In genomic region chr9:70479880-70480291, GRCh38 we compare ENCODE assay signal across 10 cellular contexts.
A peak's percentile ranks its signal among the peaks of the same experiment; 100 is the strongest.
DNase-seq lines count a peak whose midpoint lies in the region; ATAC-seq, FAIRE-seq and TF ChIP-seq lines count a peak whose summit lies in the region.
"Had no signal": no experiment of that assay in that cellular context is flagged by ENCODE, and none has a peak within 500 bp of the region (broad histone marks: within the 10 kb centered on the region; RNA-seq: fewer than 3 reads in every experiment).

No MANE protein-coding gene starts in this region.

- no peaks in the 10 kb centered on the region for H3F3A ChIP-seq in SK-N-SH (replicated peaks; ENCODE audit: insufficient read depth)

- H3K27me3 Mint-ChIP-seq in activated CD4-positive, alpha-beta memory T cell treated with anti-CD3 and anti-CD28 coated beads for 36 hours = no peaks in the 10 kb centered on the region

- H3K9me3 ChIP-seq in SK-N-SH = no peaks in the 10 kb centered on the region
- no peaks in the 10 kb centered on the region for H3K9me3 ChIP-seq in pancreas

- H3K4me1 Mint-ChIP-seq in activated CD4-positive, alpha-beta memory T cell treated with anti-CD3 and anti-CD28 coated beads for 36 hours (ENCODE audit: low read depth) = peaks cover 7% of the 10 kb centered on the region
- H3K4me1 Mint-ChIP-seq: stimulated activated memory B cell treated with anti-CD40 and anti-IgM and Interleukin-4, amounts not matched to agents 10 μg/mL and 1 μg/mL and 100 μg/mL, for 72 hours had no signal

- peak overlapping the region; percentile 50; the same call in 1 of the 2 replicates for H2AFZ ChIP-seq in SK-N-SH (ENCODE audit: low read depth)

- H3K4me2 ChIP-seq in SK-N-SH = no peak overlapping the region

- peak; percentile 11 to 24 (median 20) for ATAC-seq in pancreas
- ATAC-seq in activated CD4-positive, CD25-positive, alpha-beta regulatory T cell treated with anti-CD3 and anti-CD28 coated beads, Interleukin-2, amount 50 U/mL, for 24 hours = no peak
- ATAC-seq: stimulated activated memory B cell treated with anti-CD40 and anti-IgM and Interleukin-4, amounts not matched to agents 10 μg/mL and 1 μg/mL and 100 μg/mL, for 72 hours had no signal

- POLR2A ChIA-PET in SK-N-SH (lab: Yijun Ruan, JAX) = interaction anchor here (1.4 to 1.6 kb wide), 2 partner anchors 59 to 61 kb away, joined by 4 to 6 read pairs; no protein-coding TSS in a partner anchor
- POLR2A ChIA-PET in activated CD4-positive, alpha-beta memory T cell treated with anti-CD3 and anti-CD28 coated beads for 36 hours (lab: Charles Lee) = no interaction called here

- H3K4me3 ChIP-seq in SK-N-SH (ENCODE audit: low read depth in 2 of 2, low read length in 1 of 2) (no peak overlapping the region), foreskin fibroblast (ENCODE audit: low read depth in 1 of 2, low read length in 2 of 2) (no peak overlapping the region), pancreas (peak overlapping the region in 1 of 4 donors; percentile 6)

- H3K79me2 ChIP-seq in SK-N-SH (ENCODE audit: insufficient read depth) = no peaks in the 10 kb centered on the region

- H3K9me3 Mint-ChIP-seq in activated CD4-positive, alpha-beta memory T cell treated with anti-CD3 and anti-CD28 coated beads for 36 hours = no peaks in the 10 kb centered on the region
- H3K9me3 Mint-ChIP-seq: stimulated activated memory B cell treated with anti-CD40 and anti-IgM and Interleukin-4, amounts not matched to agents 10 μg/mL and 1 μg/mL and 100 μg/mL, for 72 hours had no signal

- no peaks in the 10 kb centered on the region for H3K9me2 ChIP-seq in SK-N-SH

- H4K20me1 ChIP-seq in SK-N-SH (ENCODE audit: insufficient read depth) = no peaks in the 10 kb centered on the region

- H3K4me1 ChIP-seq in SK-N-SH (ENCODE audit: control insufficient read depth in 1 of 2, insufficient read depth in 2 of 2, low read depth in 1 of 2, low read length in 1 of 2) (peaks cover 8 to 10% of the 10 kb centered on the region in 2 experiments; a peak in 2 of 4 replicates), pancreas (peaks cover 52 to 67% (median 65%) of the 10 kb centered on the region in 3 donors)

- TF ChIP-seq CTCF in SK-N-SH (IDR thresholded peaks at IDR 0.05) = no peak
- TF ChIP-seq CTCF in foreskin fibroblast (IDR thresholded peaks at IDR 0.05; ENCODE audit: low read depth, low read length) = no peak
- no peak for TF ChIP-seq CTCF in pancreas (IDR thresholded peaks at IDR 0.05)

- no peaks in the 10 kb centered on the region for H3K36me3 Mint-ChIP-seq in activated CD4-positive, alpha-beta memory T cell treated with anti-CD3 and anti-CD28 coated beads for 36 hours
- H3K36me3 Mint-ChIP-seq: stimulated activated memory B cell treated with anti-CD40 and anti-IgM and Interleukin-4, amounts not matched to agents 10 μg/mL and 1 μg/mL and 100 μg/mL, for 72 hours had no signal

- intact Hi-C loops in pancreas (cut with DNase I) = loop anchor here in 2 of 3 donors (5.0 to 10.0 kb wide), 2 partner anchors 63 to 125 kb away; no protein-coding TSS in a partner anchor
- intact Hi-C loops in activated CD4-positive, alpha-beta memory T cell treated with anti-CD3 and anti-CD28 coated beads for 36 hours (cut with micrococcal nuclease) = no loop called here

- H3K27ac Mint-ChIP-seq in activated CD4-positive, alpha-beta memory T cell treated with anti-CD3 and anti-CD28 coated beads for 36 hours = no peak overlapping the region
- H3K27ac Mint-ChIP-seq: stimulated activated memory B cell treated with anti-CD40 and anti-IgM and Interleukin-4, amounts not matched to agents 10 μg/mL and 1 μg/mL and 100 μg/mL, for 72 hours had no signal

- no peak overlapping the region for H3K4me3 Mint-ChIP-seq in activated CD4-positive, alpha-beta memory T cell treated with anti-CD3 and anti-CD28 coated beads for 36 hours
- H3K4me3 Mint-ChIP-seq: stimulated activated memory B cell treated with anti-CD40 and anti-IgM and Interleukin-4, amounts not matched to agents 10 μg/mL and 1 μg/mL and 100 μg/mL, for 72 hours had no signal

- DNase-seq in DMS 273 treated with DMSO at 0.1 percent for 48 hours (lab: John Stamatoyannopoulos, UW) = peak; percentile 35
- peak; percentile 15 for DNase-seq in SK-N-SH
- DNase-seq in foreskin fibroblast = peak; percentile 75 to 82
- peak in 2 of 6 donors; percentile 30 to 42 for DNase-seq in pancreas
- DNase-seq in Ammon's horn (ENCODE audit: low spot score) = no peak
- no peak for DNase-seq in activated CD4-positive, alpha-beta T cell treated with anti-CD3 and anti-CD28 coated beads for 4 hours
- DNase-seq in activated CD4-positive, alpha-beta memory T cell treated with anti-CD3 and anti-CD28 coated beads for 36 hours = no peak
- DNase-seq: DND-41 had no signal

- H3K27me3 ChIP-seq in SK-N-SH (ENCODE audit: insufficient read depth) (no peaks in the 10 kb centered on the region), pancreas (no peaks in the 10 kb centered on the region)

- no peak overlapping the region for H3K9ac ChIP-seq in SK-N-SH

- TF ChIP-seq EP300 in SK-N-SH (IDR thresholded peaks at IDR 0.05; ENCODE audit: borderline replicate concordance in 1 of 2, low read depth in 1 of 2, low read length in 1 of 2) = no peak

- no peak for TF ChIP-seq RAD21 in SK-N-SH (IDR thresholded peaks at IDR 0.05; ENCODE audit: low read length)

- CTCF ChIA-PET in SK-N-SH (lab: Yijun Ruan, JAX) = interaction anchor here (0.6 to 2.2 kb wide), 5 partner anchors 9 to 123 kb away, joined by 3 to 7 read pairs (median 4); no protein-coding TSS in a partner anchor
- CTCF ChIA-PET in activated CD4-positive, alpha-beta memory T cell treated with anti-CD3 and anti-CD28 coated beads for 36 hours (lab: Charles Lee) = interaction anchor here (0.8 to 1.3 kb wide), 3 partner anchors 9 to 122 kb away, joined by 3 read pairs; no protein-coding TSS in a partner anchor

- WGBS in SK-N-SH (ENCODE audit: low lambda C conversion rate) = 48% methylated on average over 5 of the region's 5 CpGs
- WGBS in pancreas, 2 donors = 25 to 41% methylated on average over 5 of the region's 5 CpGs

- H3K36me3 ChIP-seq in SK-N-SH (replicated peaks in 1 of 2; ENCODE audit: control insufficient read depth in 1 of 2, insufficient read depth in 2 of 2, low read length in 1 of 2) = no peaks in the 10 kb centered on the region
- H3K36me3 ChIP-seq in pancreas = no peaks in the 10 kb centered on the region

- no peak for FAIRE-seq in pancreas (lab: Jason Lieb, UNC)

- H3K27ac ChIP-seq in SK-N-SH (ENCODE audit: low read depth in 2 of 2, low read length in 1 of 2) = no peak overlapping the region
- peak overlapping the region; percentile 89 to 93 (median 90) for H3K27ac ChIP-seq in pancreas

TF ChIP-seq in SK-N-SH, 30 proteins besides CTCF, POLR2A, EP300 and RAD21:
- TF ChIP-seq FOSL2 (IDR thresholded peaks at IDR 0.05; ENCODE audit: borderline replicate concordance, low read depth) (no peak), TCF12 (IDR thresholded peaks at IDR 0.05) (0 out of 2 replicates have a peak, but pooled peaks have one; percentile 25)

Comparison
In these comparisons a context has a peak if more than half of its experiments do, and no peak if none do; other contexts are left out.
1. DNase-seq: peak in DMS 273 treated with DMSO at 0.1 percent for 48 hours (single experiment), SK-N-SH (single experiment) and foreskin fibroblast (2 of 2); none in Ammon's horn (single experiment), activated CD4-positive, alpha-beta T cell treated with anti-CD3 and anti-CD28 coated beads for 4 hours (0 of 2) and activated CD4-positive, alpha-beta memory T cell treated with anti-CD3 and anti-CD28 coated beads for 36 hours (single experiment).
2. H3K27ac ChIP-seq: peak in pancreas (4 of 4); none in SK-N-SH (0 of 2).
3. ATAC-seq: peak in pancreas (4 of 4); none in activated CD4-positive, CD25-positive, alpha-beta regulatory T cell treated with anti-CD3 and anti-CD28 coated beads, Interleukin-2, amount 50 U/mL, for 24 hours (0 of 2).